In the genomic region with DNA sequence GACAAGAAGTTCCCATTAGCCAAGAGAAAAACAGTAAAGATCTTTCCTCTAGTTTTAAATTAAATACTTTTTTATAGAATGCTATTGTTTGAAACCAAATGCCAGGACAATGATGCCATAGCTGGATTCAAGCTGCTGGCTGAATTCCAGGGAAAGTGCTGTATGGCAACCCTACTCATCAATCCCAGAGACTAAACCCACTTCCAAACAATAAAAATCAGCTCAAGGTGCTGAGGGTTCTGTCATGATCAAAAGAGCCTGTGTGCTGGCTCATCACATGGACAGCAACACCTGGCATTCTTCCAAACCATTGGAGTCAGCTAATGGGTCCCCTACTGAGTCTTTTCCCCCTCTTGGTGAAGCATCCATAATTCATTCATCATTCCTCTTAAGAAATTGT, we compare ENCODE assay signal across 14 cellular contexts. TPM values are rescaled to one million over a fixed set of nuclear protein-coding genes. Genes with fewer than 3 reads are reported as not detected.
DNase-seq lines count a peak whose midpoint lies in the region; ATAC-seq and TF ChIP-seq lines count a peak whose summit lies in the region.
"Had no signal": no experiment of that assay in that cellular context is flagged by ENCODE, and none has a peak within 500 bp of the region (broad histone marks: within the 10 kb centered on the region; RNA-seq: fewer than 3 reads in every experiment).

No MANE protein-coding gene starts in this region.

- no peaks in the 10 kb centered on the region for H4K20me1 ChIP-seq in SK-N-SH (ENCODE audit: insufficient read depth)
- H4K20me1 ChIP-seq: BLaER1 had no signal

- peaks cover 0 to 6% of the 10 kb centered on the region in 2 experiments; a peak in 2 of 4 replicates for H3K4me1 ChIP-seq in SK-N-SH (ENCODE audit: control insufficient read depth in 1 of 2, insufficient read depth in 2 of 2, low read depth in 1 of 2, low read length in 1 of 2)
- no peaks in the 10 kb centered on the region for H3K4me1 ChIP-seq in testis
- H3K4me1 ChIP-seq: BLaER1, transverse colon had no signal

- H3K9me3 ChIP-seq in SK-N-SH = no peaks in the 10 kb centered on the region
- H3K9me3 ChIP-seq in testis = no peaks in the 10 kb centered on the region
- H3K9me3 ChIP-seq: BLaER1, transverse colon had no signal

- H3K27me3 ChIP-seq in SK-N-SH (ENCODE audit: insufficient read depth) = no peaks in the 10 kb centered on the region
- H3K27me3 ChIP-seq in testis = no peaks in the 10 kb centered on the region
- H3K27me3 ChIP-seq: BLaER1, transverse colon had no signal

- peak in 1 of 2 experiments; percentile 70; a peak in 2 of 4 replicates for TF ChIP-seq EP300 in SK-N-SH (IDR thresholded peaks at IDR 0.05; ENCODE audit: borderline replicate concordance in 1 of 2, low read depth in 1 of 2, low read length in 1 of 2)

- H3K4me3 ChIP-seq in SK-N-SH (ENCODE audit: low read depth in 2 of 2, low read length in 1 of 2) = no peak overlapping the region
- no peak overlapping the region for H3K4me3 ChIP-seq in foreskin fibroblast (ENCODE audit: low read depth in 1 of 2, low read length in 2 of 2)
- H3K4me3 ChIP-seq in testis = no peak overlapping the region
- H3K4me3 ChIP-seq: BLaER1, transverse colon had no signal

- DNase-seq in Caki2 (ENCODE audit: low read depth) (peak; percentile 50), NCI-H1105 treated with DMSO at 0.1 percent for 48 hours (lab: John Stamatoyannopoulos, UW) (peak; percentile 12), SK-N-SH (no peak), foreskin fibroblast (peak; percentile 71 to 87), OCI-M2 (lab: John Stamatoyannopoulos, UW; ENCODE audit: unreplicated experiment) (no peak), GM10266 (ENCODE audit: extremely low spot score) (no peak), testis (no peak)
- DNase-seq: activated naive CD8-positive, alpha-beta T cell treated with anti-CD3 and anti-CD28 coated beads for 36 hours; effector CD8-positive, alpha-beta T cell; H7; transverse colon had no signal

- no peak overlapping the region for H3K9ac ChIP-seq in SK-N-SH
- H3K9ac ChIP-seq: BLaER1, KMS-11 had no signal

- POLR2A ChIA-PET in SK-N-SH (lab: Yijun Ruan, JAX) = no interaction called here

- in situ Hi-C loops in Caki2 (cut with HindIII; ENCODE audit: low pct_unique_long_range_greater_than_20kb, low sequenced_read_pairs) = no loop called here

- no peaks in the 10 kb centered on the region for H3K79me2 ChIP-seq in SK-N-SH (ENCODE audit: insufficient read depth)

- H2AFZ ChIP-seq in SK-N-SH (ENCODE audit: low read depth) = no peak overlapping the region

- H3K4me2 ChIP-seq in SK-N-SH = no peak overlapping the region
- H3K4me2 ChIP-seq: BLaER1, KMS-11 had no signal

- H3K9me2 ChIP-seq in SK-N-SH = no peaks in the 10 kb centered on the region

- no peak for ATAC-seq in GM18873 (IDR thresholded peaks at IDR 0.05; ENCODE audit: low FRiP score, unreplicated experiment)

- H3K36me3 ChIP-seq in SK-N-SH (replicated peaks in 1 of 2; ENCODE audit: control insufficient read depth in 1 of 2, insufficient read depth in 2 of 2, low read length in 1 of 2) = no peaks in the 10 kb centered on the region
- H3K36me3 ChIP-seq in testis (ENCODE audit: low read depth, missing control alignments) = no peaks in the 10 kb centered on the region
- H3K36me3 ChIP-seq: BLaER1, transverse colon had no signal

- H3K27ac ChIP-seq in SK-N-SH (ENCODE audit: low read depth in 2 of 2, low read length in 1 of 2) = peak overlapping the region in 1 of 2 experiments; percentile 45; a peak in 2 of 4 replicates
- H3K27ac ChIP-seq in testis = no peak overlapping the region
- H3K27ac ChIP-seq: BLaER1, KMS-11, transverse colon had no signal

- CTCF ChIA-PET in SK-N-SH (lab: Yijun Ruan, JAX) = no interaction called here

- no peaks in the 10 kb centered on the region for H3F3A ChIP-seq in SK-N-SH (replicated peaks; ENCODE audit: insufficient read depth)

- no peak for TF ChIP-seq RAD21 in SK-N-SH (IDR thresholded peaks at IDR 0.05; ENCODE audit: low read length)

- intact Hi-C loops in testis (cut with DNase I; ENCODE audit: low total_unique reads) = no loop called here

- TF ChIP-seq CTCF in SK-N-SH (IDR thresholded peaks at IDR 0.05) (no peak), foreskin fibroblast (IDR thresholded peaks at IDR 0.05; ENCODE audit: low read depth, low read length) (no peak), GM10266 (IDR thresholded peaks at IDR 0.05; ENCODE audit: control insufficient read depth, insufficient read depth, low read depth, missing control alignments) (no peak), testis (IDR thresholded peaks at IDR 0.05) (no peak)

- TF ChIP-seq POLR2A in testis (IDR thresholded peaks at IDR 0.05) = no peak

TF ChIP-seq in SK-N-SH, 30 proteins besides CTCF, POLR2A, EP300 and RAD21 (continues in another document):
- no peak for TF ChIP-seq EZH2phosphoT487 (IDR thresholded peaks at IDR 0.05; ENCODE audit: borderline replicate concordance, low read depth)
- no peak for TF ChIP-seq RFX5 (IDR thresholded peaks at IDR 0.05; ENCODE audit: low read length)
- TF ChIP-seq GABPA (IDR thresholded peaks at IDR 0.05; ENCODE audit: low read depth) = no peak
- TF ChIP-seq, protein P1, sequence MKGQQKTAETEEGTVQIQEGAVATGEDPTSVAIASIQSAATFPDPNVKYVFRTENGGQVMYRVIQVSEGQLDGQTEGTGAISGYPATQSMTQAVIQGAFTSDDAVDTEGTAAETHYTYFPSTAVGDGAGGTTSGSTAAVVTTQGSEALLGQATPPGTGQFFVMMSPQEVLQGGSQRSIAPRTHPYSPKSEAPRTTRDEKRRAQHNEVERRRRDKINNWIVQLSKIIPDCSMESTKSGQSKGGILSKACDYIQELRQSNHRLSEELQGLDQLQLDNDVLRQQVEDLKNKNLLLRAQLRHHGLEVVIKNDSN (IDR thresholded peaks at IDR 0.05; ENCODE audit: borderline replicate concordance, low read depth) = no peak
- no peak for TF ChIP-seq RXRA (IDR thresholded peaks at IDR 0.05; ENCODE audit: borderline replicate concordance, low read depth)
- TF ChIP-seq TEAD4 (IDR thresholded peaks at IDR 0.05; ENCODE audit: borderline replicate concordance, insufficient read depth) = peak; percentile 16; the same call in 1 of the 2 replicates
- no peak for TF ChIP-seq SMC3 (IDR thresholded peaks at IDR 0.05; ENCODE audit: low read depth, low read length)
- no peak for TF ChIP-seq CHD2 (IDR thresholded peaks at IDR 0.05; ENCODE audit: low read length, partially characterized antibody)
- TF ChIP-seq MEF2A (IDR thresholded peaks at IDR 0.05; ENCODE audit: borderline replicate concordance, low read depth) = no peak
- TF ChIP-seq, protein P2, sequence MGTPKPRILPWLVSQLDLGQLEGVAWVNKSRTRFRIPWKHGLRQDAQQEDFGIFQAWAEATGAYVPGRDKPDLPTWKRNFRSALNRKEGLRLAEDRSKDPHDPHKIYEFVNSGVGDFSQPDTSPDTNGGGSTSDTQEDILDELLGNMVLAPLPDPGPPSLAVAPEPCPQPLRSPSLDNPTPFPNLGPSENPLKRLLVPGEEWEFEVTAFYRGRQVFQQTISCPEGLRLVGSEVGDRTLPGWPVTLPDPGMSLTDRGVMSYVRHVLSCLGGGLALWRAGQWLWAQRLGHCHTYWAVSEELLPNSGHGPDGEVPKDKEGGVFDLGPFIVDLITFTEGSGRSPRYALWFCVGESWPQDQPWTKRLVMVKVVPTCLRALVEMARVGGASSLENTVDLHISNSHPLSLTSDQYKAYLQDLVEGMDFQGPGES (IDR thresholded peaks at IDR 0.05; ENCODE audit: low read depth, low read length) = no peak
- peak; percentile 26; the same call in 1 of the 2 replicates for TF ChIP-seq FOSL2 (IDR thresholded peaks at IDR 0.05; ENCODE audit: borderline replicate concordance, low read depth)
- TF ChIP-seq, protein P3, sequence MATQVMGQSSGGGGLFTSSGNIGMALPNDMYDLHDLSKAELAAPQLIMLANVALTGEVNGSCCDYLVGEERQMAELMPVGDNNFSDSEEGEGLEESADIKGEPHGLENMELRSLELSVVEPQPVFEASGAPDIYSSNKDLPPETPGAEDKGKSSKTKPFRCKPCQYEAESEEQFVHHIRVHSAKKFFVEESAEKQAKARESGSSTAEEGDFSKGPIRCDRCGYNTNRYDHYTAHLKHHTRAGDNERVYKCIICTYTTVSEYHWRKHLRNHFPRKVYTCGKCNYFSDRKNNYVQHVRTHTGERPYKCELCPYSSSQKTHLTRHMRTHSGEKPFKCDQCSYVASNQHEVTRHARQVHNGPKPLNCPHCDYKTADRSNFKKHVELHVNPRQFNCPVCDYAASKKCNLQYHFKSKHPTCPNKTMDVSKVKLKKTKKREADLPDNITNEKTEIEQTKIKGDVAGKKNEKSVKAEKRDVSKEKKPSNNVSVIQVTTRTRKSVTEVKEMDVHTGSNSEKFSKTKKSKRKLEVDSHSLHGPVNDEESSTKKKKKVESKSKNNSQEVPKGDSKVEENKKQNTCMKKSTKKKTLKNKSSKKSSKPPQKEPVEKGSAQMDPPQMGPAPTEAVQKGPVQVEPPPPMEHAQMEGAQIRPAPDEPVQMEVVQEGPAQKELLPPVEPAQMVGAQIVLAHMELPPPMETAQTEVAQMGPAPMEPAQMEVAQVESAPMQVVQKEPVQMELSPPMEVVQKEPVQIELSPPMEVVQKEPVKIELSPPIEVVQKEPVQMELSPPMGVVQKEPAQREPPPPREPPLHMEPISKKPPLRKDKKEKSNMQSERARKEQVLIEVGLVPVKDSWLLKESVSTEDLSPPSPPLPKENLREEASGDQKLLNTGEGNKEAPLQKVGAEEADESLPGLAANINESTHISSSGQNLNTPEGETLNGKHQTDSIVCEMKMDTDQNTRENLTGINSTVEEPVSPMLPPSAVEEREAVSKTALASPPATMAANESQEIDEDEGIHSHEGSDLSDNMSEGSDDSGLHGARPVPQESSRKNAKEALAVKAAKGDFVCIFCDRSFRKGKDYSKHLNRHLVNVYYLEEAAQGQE (IDR thresholded peaks at IDR 0.05; ENCODE audit: low read depth, low read length) = peak; percentile 64; the same call in 1 of the 2 replicates
- TF ChIP-seq TCF12 (IDR thresholded peaks at IDR 0.05) = peak; percentile 75
- peak; percentile 26; the same call in 1 of the 2 replicates for TF ChIP-seq POLR2AphosphoS5 (IDR thresholded peaks at IDR 0.05; ENCODE audit: low read depth, low read length)
- TF ChIP-seq MXI1 (IDR thresholded peaks at IDR 0.05; ENCODE audit: low read depth, low read length) = no peak
- no peak for TF ChIP-seq SIN3A (IDR thresholded peaks at IDR 0.05; ENCODE audit: borderline replicate concordance, low read depth, low read length)

RNA-seq across cellular contexts. Expression of a gene that starts 53.7 kb away (rescaled TPM):
- 3.2 and 3.8 TPM in 2 replicates for total RNA-seq in Caki2 (2014; rRNA removed; shearing (Covaris generic); ENCODE audit: low replicate concordance)
- polyA plus RNA-seq in SK-N-SH (2012; rRNA removed) (0.87 and 0.89 TPM in 2 replicates), testis (ENCODE audit: insufficient read depth, low read depth, low replicate concordance) (14.6 TPM)
- 0.89 and 0.99 TPM in 2 replicates for polyA plus RNA-seq in SK-N-SH (2012; cell fraction: cytosol; rRNA removed)
- 1.1 and 1.4 TPM in 2 replicates for polyA plus RNA-seq in SK-N-SH (2012; cell fraction: nucleus; rRNA removed)
- 10 to 100 TPM; 29.6 to 36.8 TPM for total RNA-seq in testis

Comparison
In these comparisons a context has a peak if more than half of its experiments do, and no peak if none do; other contexts are left out.
1. DNase-seq: peak in Caki2 (single experiment), NCI-H1105 treated with DMSO at 0.1 percent for 48 hours (single experiment) and foreskin fibroblast (2 of 2); none in SK-N-SH (single experiment), OCI-M2 (single experiment), GM10266 (single experiment) and testis (single experiment).